ENCODE assay signal across 14 cellular contexts in genomic region chr10:114517681-114518250, GRCh38.
A peak's percentile ranks its signal among the peaks of the same experiment; 100 is the strongest.
DNase-seq lines count a peak whose midpoint lies in the region; ATAC-seq and TF ChIP-seq lines count a peak whose summit lies in the region.
"Had no signal": no experiment of that assay in that cellular context is flagged by ENCODE, and none has a peak within 500 bp of the region (broad histone marks: within the 10 kb centered on the region; RNA-seq: fewer than 3 reads in every experiment).

No MANE protein-coding gene starts in this region.

- CTCF ChIA-PET in PC-9 (lab: Charles Lee), result no interaction called here

- POLR2A ChIA-PET in PC-9 (lab: Charles Lee; ENCODE audit: unreplicated experiment), result interaction anchor here (0.6 kb wide), 1 partner anchor 36 kb away, joined by 4 read pairs; no protein-coding TSS in a partner anchor

- WGBS in heart left ventricle, 4 donors, result 56 to 63% (median 60%) methylated on average over 7 of the region's 7 CpGs
- WGBS in esophagus squamous epithelium, 2 donors, result 83 to 88% methylated on average over 7 of the region's 7 CpGs

- H3K4me3 ChIP-seq in heart left ventricle, result no peak overlapping the region
- H3K4me3 ChIP-seq in PC-9, result no peak overlapping the region
- no peak overlapping the region for H3K4me3 ChIP-seq in esophagus squamous epithelium

- no peaks in the 10 kb centered on the region for H4K20me1 ChIP-seq in PC-9 (ENCODE audit: insufficient read depth)

- H3K4me1 Mint-ChIP-seq in type B pancreatic cell (ENCODE audit: unreplicated experiment) (peaks cover 69% of the 10 kb centered on the region), CD14-positive monocyte (peaks cover 6% of the 10 kb centered on the region)

- H3K27me3 ChIP-seq in heart left ventricle, result no peaks in the 10 kb centered on the region
- no peaks in the 10 kb centered on the region for H3K27me3 ChIP-seq in PC-9 (ENCODE audit: insufficient read depth, low read depth)
- no peaks in the 10 kb centered on the region for H3K27me3 ChIP-seq in esophagus squamous epithelium

- H3K4me2 ChIP-seq in PC-9, result 0 out of 2 replicates have a peak overlapping the region, but pooled peaks have one; percentile 76

- no peak for TF ChIP-seq CTCF in heart left ventricle (IDR thresholded peaks at IDR 0.05)
- TF ChIP-seq CTCF in PC-9 (conservative IDR thresholded peaks at IDR 0.05), result no peak
- TF ChIP-seq CTCF in esophagus squamous epithelium (IDR thresholded peaks at IDR 0.05), result no peak
- no peak for TF ChIP-seq CTCF in type B pancreatic cell (conservative IDR thresholded peaks at IDR 0.05)
- no peak for TF ChIP-seq CTCF in CD14-positive monocyte (IDR thresholded peaks at IDR 0.05)

- H3K4me3 Mint-ChIP-seq in type B pancreatic cell (no peak overlapping the region), CD14-positive monocyte (no peak overlapping the region)
- H3K4me3 Mint-ChIP-seq: memory B cell had no signal

- peaks cover 19% of the 10 kb centered on the region for H3K36me3 Mint-ChIP-seq in type B pancreatic cell
- H3K36me3 Mint-ChIP-seq in CD14-positive monocyte, result no peaks in the 10 kb centered on the region

- no peak overlapping the region for H2AFZ ChIP-seq in PC-9

- H3K27ac Mint-ChIP-seq in type B pancreatic cell (peak overlapping the region; percentile 39), CD14-positive monocyte (no peak overlapping the region)

- DNase-seq in heart left ventricle (no peak), Right ventricle myocardium inferior (ENCODE audit: missing footprints) (no peak), PC-9 (no peak), esophagus squamous epithelium (lab: John Stamatoyannopoulos, UW) (no peak), type B pancreatic cell (ENCODE audit: extremely low spot score, unreplicated experiment) (no peak), NOMO-1 treated with DMSO at 0.1 percent for 48 hours (lab: John Stamatoyannopoulos, UW; ENCODE audit: unreplicated experiment) (no peak), CD14-positive monocyte (ENCODE audit: low spot score) (no peak), NCI-H146 treated with DMSO at 0.1 percent for 48 hours (lab: John Stamatoyannopoulos, UW; ENCODE audit: unreplicated experiment) (no peak)
- DNase-seq: activated CD4-positive, alpha-beta T cell treated with anti-CD3 and anti-CD28 coated beads, Interleukin-2, amount 50 U/mL, for 1 hour; erythroblast; NCI-H1092 treated with DMSO at 0.1 percent for 48 hours; substantia nigra had no signal

- peaks cover 0 to 37% (median 0%) of the 10 kb centered on the region in 9 donors for H3K36me3 ChIP-seq in heart left ventricle
- no peaks in the 10 kb centered on the region for H3K36me3 ChIP-seq in PC-9 (ENCODE audit: low read depth)
- peaks cover 0 to 5% (median 0%) of the 10 kb centered on the region in 3 donors for H3K36me3 ChIP-seq in esophagus squamous epithelium
- H3K36me3 ChIP-seq: neutrophil had no signal

- intact Hi-C loops in heart left ventricle (cut with DNase I), result loop anchor here in 1 of 10 donors (5.0 kb wide), 1 partner anchor 40 kb away; no protein-coding TSS in a partner anchor
- intact Hi-C loops in Right ventricle myocardium inferior (cut with DNase I), result loop anchor here (5.0 kb wide), 1 partner anchor 35 kb away; no protein-coding TSS in a partner anchor
- intact Hi-C loops in PC-9 (cut with micrococcal nuclease; ENCODE audit: unreplicated experiment), result no loop called here
- intact Hi-C loops in esophagus squamous epithelium (cut with DNase I), result no loop called here
- intact Hi-C loops in CD14-positive monocyte (cut with micrococcal nuclease), result no loop called here

- H3K27ac ChIP-seq in heart left ventricle, result peak overlapping the region in 8 of 12 donors; percentile 5 to 66 (median 31)
- peak overlapping the region; percentile 93; the same call in 1 of the 2 replicates for H3K27ac ChIP-seq in PC-9
- H3K27ac ChIP-seq in esophagus squamous epithelium, result peak overlapping the region; percentile 77 to 97 (median 88)
- H3K27ac ChIP-seq: neutrophil had no signal

- no peaks in the 10 kb centered on the region for H3K27me3 Mint-ChIP-seq in type B pancreatic cell
- H3K27me3 Mint-ChIP-seq in CD14-positive monocyte (ENCODE audit: low read depth in 3 of 3), result peaks cover 0 to 4% (median 0%) of the 10 kb centered on the region in 3 donors
- H3K27me3 Mint-ChIP-seq: memory B cell had no signal

- no peaks in the 10 kb centered on the region for H3K9me3 ChIP-seq in heart left ventricle
- H3K9me3 ChIP-seq in PC-9 (ENCODE audit: insufficient read depth, low read depth), result no peaks in the 10 kb centered on the region
- no peaks in the 10 kb centered on the region for H3K9me3 ChIP-seq in esophagus squamous epithelium
- H3K9me3 ChIP-seq: neutrophil had no signal

- no TSS peak for BruUV-seq in PC-9 (replicated peaks; lab: Mats Ljungman, UMichigan)

- TF ChIP-seq POLR2A in heart left ventricle (IDR thresholded peaks at IDR 0.05) (no peak), esophagus squamous epithelium (IDR thresholded peaks at IDR 0.05) (no peak)

- peaks cover 69% of the 10 kb centered on the region for H3K79me2 ChIP-seq in PC-9 (ENCODE audit: low read depth)

- peaks cover 23% of the 10 kb centered on the region for H3F3A ChIP-seq in PC-9 (ENCODE audit: insufficient read depth, low read depth)

- no peaks in the 10 kb centered on the region for H3K9me2 ChIP-seq in PC-9 (ENCODE audit: insufficient read depth)

- ATAC-seq in heart left ventricle (no peak), Right ventricle myocardium inferior (no peak)

- H3K9me3 Mint-ChIP-seq in type B pancreatic cell (peaks cover 6% of the 10 kb centered on the region), CD14-positive monocyte (no peaks in the 10 kb centered on the region)
- H3K9me3 Mint-ChIP-seq: memory B cell had no signal

- H3K4me1 ChIP-seq in heart left ventricle (peaks cover 8 to 100% (median 84%) of the 10 kb centered on the region in 12 donors), PC-9 (replicated peaks; ENCODE audit: insufficient read depth) (peaks cover 43% of the 10 kb centered on the region), esophagus squamous epithelium (peaks cover 17 to 98% (median 54%) of the 10 kb centered on the region in 3 donors)

Comparison
In these comparisons a context has a peak if more than half of its experiments do, and no peak if none do; other contexts are left out.
1. H3K27ac ChIP-seq: peak in every context shown above with its lines; median percentile 93 in PC-9; 88 in esophagus squamous epithelium; 31 in heart left ventricle.